In genomic region chr18:76567835-76568445, GRCh38 we compare ENCODE assay signal across 2 cellular contexts.
TF ChIP-seq lines count a peak whose summit lies in the region.

No MANE protein-coding gene starts in this region.

TF ChIP-seq in HepG2, 621 proteins besides CTCF, POLR2A, EP300 and RAD21:
- no peak for TF ChIP-seq HDAC2 (CRISPR knock-in tag; IDR thresholded peaks at IDR 0.05)
- TF ChIP-seq SSRP1 (CRISPR knock-in tag; IDR thresholded peaks at IDR 0.05): no peak
- no peak for TF ChIP-seq ZNF281 (CRISPR knock-in tag; IDR thresholded peaks at IDR 0.05; ENCODE audit: borderline replicate concordance)
- no peak for TF ChIP-seq GFI1 (CRISPR knock-in tag; IDR thresholded peaks at IDR 0.05; ENCODE audit: borderline replicate concordance)
- no peak for TF ChIP-seq NFRKB (IDR thresholded peaks at IDR 0.05)
- no peak for TF ChIP-seq U2AF2 (IDR thresholded peaks at IDR 0.05; ENCODE audit: low read depth, low read length)
- TF ChIP-seq SNAPC5 (CRISPR knock-in tag; IDR thresholded peaks at IDR 0.05; ENCODE audit: borderline replicate concordance): no peak
- no peak for TF ChIP-seq ZBTB7A (CRISPR knock-in tag; IDR thresholded peaks at IDR 0.05)
- no peak for TF ChIP-seq PITX1 (CRISPR knock-in tag; IDR thresholded peaks at IDR 0.05)
- no peak for TF ChIP-seq PRMT3 (CRISPR knock-in tag; IDR thresholded peaks at IDR 0.05; ENCODE audit: borderline replicate concordance, low read depth)
- no peak for TF ChIP-seq ZBTB10 (CRISPR knock-in tag; IDR thresholded peaks at IDR 0.05; ENCODE audit: borderline replicate concordance)
- no peak for TF ChIP-seq FOXK2 (IDR thresholded peaks at IDR 0.05)
- no peak for TF ChIP-seq LRRFIP1 (CRISPR knock-in tag; conservative IDR thresholded peaks at IDR 0.05)
- TF ChIP-seq ZNF10 (CRISPR knock-in tag; IDR thresholded peaks at IDR 0.05; ENCODE audit: borderline replicate concordance, low read depth): no peak
- TF ChIP-seq NR2F2 (IDR thresholded peaks at IDR 0.05; ENCODE audit: borderline replicate concordance, low read depth): no peak

TF ChIP-seq in SK-N-SH, 30 proteins besides CTCF, POLR2A, EP300 and RAD21:
- no peak for TF ChIP-seq ZBTB33 (IDR thresholded peaks at IDR 0.05; ENCODE audit: borderline replicate concordance, low read depth)
- no peak for TF ChIP-seq PBX3 (IDR thresholded peaks at IDR 0.05)
- TF ChIP-seq RCOR1 (IDR thresholded peaks at IDR 0.05; ENCODE audit: low read length): no peak
- TF ChIP-seq IRF3 (IDR thresholded peaks at IDR 0.05; ENCODE audit: low read depth, low read length): no peak
- no peak for TF ChIP-seq MEF2A (IDR thresholded peaks at IDR 0.05; ENCODE audit: borderline replicate concordance, low read depth)
- TF ChIP-seq TCF12 (IDR thresholded peaks at IDR 0.05): no peak
